16 cellular contexts compared by ENCODE assay signal in genomic region chr2:149080104-149080503, GRCh38. TPM values are rescaled to one million over a fixed set of nuclear protein-coding genes. Genes with fewer than 3 reads are reported as not detected.
"Had no signal": no experiment of that assay in that cellular context is flagged by ENCODE, and none has a peak within 500 bp of the region (broad histone marks: within the 10 kb centered on the region; RNA-seq: fewer than 3 reads in every experiment).

No MANE protein-coding gene starts in this region.

- H3K4me1 Mint-ChIP-seq: activated CD8-positive, alpha-beta memory T cell treated with anti-CD3 and anti-CD28 coated beads, Interleukin-2, amount 10 ng/mL, durations not matched to agents 7 days and 5 days; stimulated activated naive CD8-positive, alpha-beta T cell treated with anti-CD3 and anti-CD28 coated beads, Interleukin-15, amount 100 ng/mL, for 72 hours had no signal

- H3K27ac ChIP-seq: colonic mucosa, heart right ventricle, parathyroid adenoma, testis had no signal

- ATAC-seq: activated CD8-positive, alpha-beta memory T cell treated with anti-CD3 and anti-CD28 coated beads, Interleukin-2, amount 10 ng/mL, durations not matched to agents 7 days and 5 days; heart right ventricle; stimulated activated naive CD8-positive, alpha-beta T cell treated with anti-CD3 and anti-CD28 coated beads, Interleukin-15, amount 100 ng/mL, for 72 hours had no signal

- H3K4me3 Mint-ChIP-seq: activated CD8-positive, alpha-beta memory T cell treated with anti-CD3 and anti-CD28 coated beads, Interleukin-2, amount 10 ng/mL, durations not matched to agents 7 days and 5 days; stimulated activated naive CD8-positive, alpha-beta T cell treated with anti-CD3 and anti-CD28 coated beads, Interleukin-15, amount 100 ng/mL, for 72 hours; T-helper 2 cell treated with Interferon-gamma antibody and Interleukin-4, amounts not matched to agents 5 μg/mL and 100 μg/mL, for 36 hours had no signal

- DNase-seq: activated CD4-positive, alpha-beta T cell treated with anti-CD3 and anti-CD28 coated beads, Interleukin-2, amount 50 U/mL, for 4 hours; activated CD4-positive, CD25-positive, alpha-beta regulatory T cell treated with anti-CD3 and anti-CD28 coated beads, Interleukin-2, amount 50 U/mL, for 72 hours; activated CD8-positive, alpha-beta memory T cell treated with anti-CD3 and anti-CD28 coated beads, Interleukin-2, amount 10 ng/mL, durations not matched to agents 7 days and 5 days; activated naive CD4-positive, alpha-beta T cell; caudate nucleus; colonic mucosa; foreskin melanocyte; heart right ventricle; kidney; retina; stimulated activated CD4-positive, alpha-beta T cell treated with anti-CD3 and anti-CD28 coated beads, Interleukin-15, amount 100 ng/mL, for 24 hours; stimulated activated CD4-positive, alpha-beta T cell treated with anti-CD3 and anti-CD28 coated beads, Interleukin-4, amount 100 ng/mL, for 24 hours; stimulated activated naive CD8-positive, alpha-beta T cell treated with anti-CD3 and anti-CD28 coated beads, Interleukin-15, amount 100 ng/mL, for 72 hours; testis had no signal

- H3K27ac Mint-ChIP-seq: activated CD8-positive, alpha-beta memory T cell treated with anti-CD3 and anti-CD28 coated beads, Interleukin-2, amount 10 ng/mL, durations not matched to agents 7 days and 5 days; stimulated activated naive CD8-positive, alpha-beta T cell treated with anti-CD3 and anti-CD28 coated beads, Interleukin-15, amount 100 ng/mL, for 72 hours; T-helper 2 cell treated with Interferon-gamma antibody and Interleukin-4, amounts not matched to agents 5 μg/mL and 100 μg/mL, for 36 hours had no signal

- H3K36me3 Mint-ChIP-seq: activated CD8-positive, alpha-beta memory T cell treated with anti-CD3 and anti-CD28 coated beads, Interleukin-2, amount 10 ng/mL, durations not matched to agents 7 days and 5 days had no signal

- H3K9me3 Mint-ChIP-seq: stimulated activated naive CD8-positive, alpha-beta T cell treated with anti-CD3 and anti-CD28 coated beads, Interleukin-15, amount 100 ng/mL, for 72 hours; T-helper 2 cell treated with Interferon-gamma antibody and Interleukin-4, amounts not matched to agents 5 μg/mL and 100 μg/mL, for 36 hours had no signal

RNA-seq across cellular contexts. Expression of gene LYPD6B, which starts 41.6 kb away (rescaled TPM):
- total RNA-seq: activated CD8-positive, alpha-beta memory T cell treated with anti-CD3 and anti-CD28 coated beads, Interleukin-2, amount 10 ng/mL, durations not matched to agents 7 days and 5 days had no signal
